Comparison of ENCODE assay signal across 1 cellular context in genomic region chr2:86566828-86567205, GRCh38.
TF ChIP-seq lines count a peak whose summit lies in the region.

No MANE protein-coding gene starts in this region.

TF ChIP-seq in K562, 482 proteins besides CTCF, POLR2A, EP300 and RAD21:
- TF ChIP-seq MYC (IDR thresholded peaks at IDR 0.05; ENCODE audit: low read depth, low read length) (no peak), MYC (CRISPR knock-in tag; IDR thresholded peaks at IDR 0.05; ENCODE audit: borderline replicate concordance, low read depth) (no peak), MED1 (CRISPR knock-in tag; IDR thresholded peaks at IDR 0.05; ENCODE audit: borderline replicate concordance) (no peak), HSF4 (CRISPR knock-in tag; IDR thresholded peaks at IDR 0.05; ENCODE audit: borderline replicate concordance) (no peak), SMAD4 (CRISPR knock-in tag; conservative IDR thresholded peaks at IDR 0.05) (no peak), ZNF143 (CRISPR knock-in tag; IDR thresholded peaks at IDR 0.05) (no peak), FUS (optimal IDR thresholded peaks at IDR 0.05; ENCODE audit: low read depth, low read length) (no peak), KDM5B (IDR thresholded peaks at IDR 0.05; ENCODE audit: insufficient replicate concordance, low read depth, low read length) (no peak), ZNF695 (CRISPR knock-in tag; IDR thresholded peaks at IDR 0.05) (no peak), THRAP3 (IDR thresholded peaks at IDR 0.05; ENCODE audit: borderline replicate concordance) (no peak), MCM5 (IDR thresholded peaks at IDR 0.05; ENCODE audit: low read depth) (no peak), HDAC6 (IDR thresholded peaks at IDR 0.05; ENCODE audit: low read depth, low read length) (no peak), HMG20B (CRISPR knock-in tag; IDR thresholded peaks at IDR 0.05) (no peak), ELF4 (CRISPR knock-in tag; IDR thresholded peaks at IDR 0.05) (no peak), PBX2 (CRISPR knock-in tag; IDR thresholded peaks at IDR 0.05; ENCODE audit: low read depth) (no peak), PBX2 (tag; conservative IDR thresholded peaks at IDR 0.05; ENCODE audit: low read depth) (no peak), MYBL2 (IDR thresholded peaks at IDR 0.05; ENCODE audit: low read depth) (no peak), MYBL2 (CRISPR knock-in tag; IDR thresholded peaks at IDR 0.05; ENCODE audit: borderline replicate concordance) (no peak), MEF2D (tag; conservative IDR thresholded peaks at IDR 0.05; ENCODE audit: low read depth) (no peak), NRF1 (conservative IDR thresholded peaks at IDR 0.05 in 1 of 2, IDR thresholded peaks at IDR 0.05 in 1 of 2) (no peak), ZFP1 (CRISPR knock-in tag; IDR thresholded peaks at IDR 0.05) (no peak)
- TF ChIP-seq, protein P1, sequence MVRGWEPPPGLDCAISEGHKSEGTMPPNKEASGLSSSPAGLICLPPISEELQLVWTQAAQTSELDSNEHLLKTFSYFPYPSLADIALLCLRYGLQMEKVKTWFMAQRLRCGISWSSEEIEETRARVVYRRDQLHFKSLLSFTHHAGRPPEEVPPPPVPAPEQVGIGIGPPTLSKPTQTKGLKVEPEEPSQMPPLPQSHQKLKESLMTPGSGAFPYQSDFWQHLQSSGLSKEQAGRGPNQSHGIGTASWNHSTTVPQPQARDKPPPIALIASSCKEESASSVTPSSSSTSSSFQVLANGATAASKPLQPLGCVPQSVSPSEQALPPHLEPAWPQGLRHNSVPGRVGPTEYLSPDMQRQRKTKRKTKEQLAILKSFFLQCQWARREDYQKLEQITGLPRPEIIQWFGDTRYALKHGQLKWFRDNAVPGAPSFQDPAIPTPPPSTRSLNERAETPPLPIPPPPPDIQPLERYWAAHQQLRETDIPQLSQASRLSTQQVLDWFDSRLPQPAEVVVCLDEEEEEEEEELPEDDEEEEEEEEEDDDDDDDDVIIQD (CRISPR knock-in tag; IDR thresholded peaks at IDR 0.05) = no peak
